ENCODE assay signal across 26 cellular contexts in the genomic region with DNA sequence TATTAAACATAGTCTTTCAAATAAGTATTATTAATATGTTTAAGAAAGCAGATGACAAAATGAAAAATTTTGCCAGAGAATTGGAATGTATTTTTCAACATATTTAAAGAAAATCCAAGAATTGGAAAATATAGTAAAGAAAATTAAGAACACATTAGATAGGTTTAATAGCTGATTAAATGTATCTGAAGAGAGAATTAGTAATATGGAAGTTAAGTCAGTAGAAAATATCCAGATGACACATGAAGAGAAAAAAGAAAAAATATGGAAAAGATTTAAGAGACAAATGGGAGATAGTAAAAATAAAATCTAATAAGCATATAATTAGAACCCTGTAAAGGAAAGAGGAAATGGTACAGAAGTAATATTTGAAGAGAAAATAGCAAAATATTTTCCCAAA.
"Had no signal": no experiment of that assay in that cellular context is flagged by ENCODE, and none has a peak within 500 bp of the region (broad histone marks: within the 10 kb centered on the region; RNA-seq: fewer than 3 reads in every experiment).

No MANE protein-coding gene starts in this region.

- H3K36me3 ChIP-seq: esophagus squamous epithelium, gastrocnemius medialis, heart right ventricle, left lung, lower lobe of right lung had no signal

- H3K27ac ChIP-seq: epithelial cell of prostate, esophagus squamous epithelium, gastrocnemius medialis, heart right ventricle, left lung, lower lobe of right lung had no signal

- H3K4me1 Mint-ChIP-seq: endodermal cell, mesothelial cell of epicardium, naive B cell had no signal

- H3K27me3 Mint-ChIP-seq: dendritic cell treated with granulocyte-macrophage colony-stimulating factor and Interleukin-4, amounts not matched to agents 40 ng/mL and 50 ng/mL, for 4 days had no signal

- H3K4me3 Mint-ChIP-seq: dendritic cell treated with granulocyte-macrophage colony-stimulating factor and Interleukin-4, amounts not matched to agents 40 ng/mL and 50 ng/mL, for 4 days; effector memory CD8-positive, alpha-beta T cell; endodermal cell; mesothelial cell of epicardium; naive B cell; naive thymus-derived CD8-positive, alpha-beta T cell had no signal

- H3K4me3 ChIP-seq: esophagus squamous epithelium, gastrocnemius medialis, heart right ventricle, left lung, lower lobe of right lung, mucosa of descending colon had no signal

- ATAC-seq: effector memory CD8-positive, alpha-beta T cell; esophagus mucosa; gastrocnemius medialis; heart right ventricle; left cardiac atrium; left lung; left ventricle myocardium superior; lower lobe of right lung; mucosa of descending colon; naive thymus-derived CD8-positive, alpha-beta T cell had no signal

- H3K27me3 ChIP-seq: esophagus squamous epithelium, gastrocnemius medialis, left lung had no signal

- H3K9me3 Mint-ChIP-seq: effector memory CD8-positive, alpha-beta T cell had no signal

- DNase-seq: effector CD8-positive, alpha-beta T cell; effector memory CD8-positive, alpha-beta T cell; endodermal cell; erythroblast; esophagus squamous epithelium; foreskin fibroblast; foreskin melanocyte; gastrocnemius medialis; glutamatergic neuron; head of caudate nucleus; heart right ventricle; hippocampal formation; left cardiac atrium; left lung; left ventricle myocardium superior; lower lobe of right lung; mesenchymal stem cell; mucosa of descending colon; naive B cell; naive thymus-derived CD8-positive, alpha-beta T cell had no signal

- FAIRE-seq: islet of Langerhans, keratinocyte had no signal

- H3K9me3 ChIP-seq: esophagus squamous epithelium, gastrocnemius medialis, lower lobe of right lung, mucosa of descending colon had no signal

- H3K4me1 ChIP-seq: esophagus squamous epithelium, gastrocnemius medialis, heart right ventricle, left lung, lower lobe of right lung had no signal

- H3K27ac Mint-ChIP-seq: dendritic cell treated with granulocyte-macrophage colony-stimulating factor and Interleukin-4, amounts not matched to agents 40 ng/mL and 50 ng/mL, for 4 days; effector memory CD8-positive, alpha-beta T cell; endodermal cell; mesothelial cell of epicardium; naive B cell; naive thymus-derived CD8-positive, alpha-beta T cell had no signal
